In the genomic region with DNA sequence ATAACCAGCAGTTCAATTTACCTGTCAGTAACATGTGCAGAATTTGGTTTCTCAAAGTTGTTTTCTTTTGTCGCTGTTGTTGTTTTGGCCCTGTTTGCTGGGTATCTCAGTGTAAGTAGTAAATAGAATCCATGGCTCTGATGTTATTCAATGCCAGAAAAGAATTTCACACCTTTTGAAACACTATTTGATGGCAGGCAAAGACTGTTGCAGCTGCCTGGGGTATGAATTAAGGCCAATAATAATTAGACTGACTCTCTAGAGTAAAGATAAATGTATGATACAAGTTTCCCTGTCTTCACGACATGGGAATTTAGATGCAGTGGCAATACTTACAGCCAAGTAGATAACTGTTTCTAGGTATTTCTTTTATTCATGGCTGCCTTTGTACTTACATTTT, we compare ENCODE assay signal across 35 cellular contexts.
"Had no signal": no experiment of that assay in that cellular context is flagged by ENCODE, and none has a peak within 500 bp of the region (broad histone marks: within the 10 kb centered on the region; RNA-seq: fewer than 3 reads in every experiment).

No MANE protein-coding gene starts in this region.

- DNase-seq: activated B cell treated with CpG ODN at 0.5 μM for 24 hours; activated CD4-positive, alpha-beta memory T cell treated with anti-CD3 and anti-CD28 coated beads, Interleukin-2, amount 10 ng/mL, durations not matched to agents 7 days and 5 days; activated CD4-positive, alpha-beta T cell treated with anti-CD3 and anti-CD28 coated beads for 48 hours; activated CD4-positive, alpha-beta T cell treated with anti-CD3 and anti-CD28 coated beads, Interleukin-2, amount 10 ng/mL, durations not matched to agents 7 days and 5 days; activated CD4-positive, alpha-beta T cell treated with anti-CD3 and anti-CD28 coated beads, Interleukin-2, amount 50 U/mL, for 48 hours; activated CD4-positive, CD25-positive, alpha-beta regulatory T cell treated with anti-CD3 and anti-CD28 coated beads, Interleukin-2, amount 50 U/mL, for 72 hours; activated CD8-positive, alpha-beta memory T cell treated with anti-CD3 and anti-CD28 coated beads for 24 hours; activated CD8-positive, alpha-beta memory T cell treated with anti-CD3 and anti-CD28 coated beads, Interleukin-2, amount 10 ng/mL, durations not matched to agents 7 days and 5 days; activated CD8-positive, alpha-beta memory T cell treated with anti-CD3 and anti-CD28 coated beads, Interleukin-2, amount 50 U/mL, for 48 hours; activated CD8-positive, alpha-beta T cell treated with anti-CD3 and anti-CD28 coated beads, Interleukin-2, amount 10 ng/mL, durations not matched to agents 7 days and 5 days; activated effector memory CD4-positive, alpha-beta T cell treated with Interleukin-2 at 50 U/mL for 16 hours; activated gamma-delta T cell; activated naive CD4-positive, alpha-beta T cell treated with anti-CD3 and anti-CD28 coated beads, Interleukin-2, amount 10 ng/mL, durations not matched to agents 7 days and 5 days; activated naive CD4-positive, alpha-beta T cell treated with Interleukin-2 at 50 U/mL for 16 hours; activated naive CD8-positive, alpha-beta T cell treated with anti-CD3 and anti-CD28 coated beads, Interleukin-2, amount 10 ng/mL, durations not matched to agents 7 days and 5 days; activated naive CD8-positive, alpha-beta T cell treated with anti-CD3 and anti-CD28 coated beads, Interleukin-2, amount 50 U/mL, for 24 hours; activated T-cell treated with anti-CD3 and anti-CD28 coated beads, Interleukin-2, amount 50 U/mL, for 24 hours; activated T-cell treated with anti-CD3 and anti-CD28 coated beads, Interleukin-2, amount 50 U/mL, for 48 hours; amygdala; anterior cingulate cortex; caudate nucleus; cerebellar nuclear complex; T-helper 1 cell; T-helper 2 cell; T-helper 9 cell had no signal

- H3K9me3 ChIP-seq: ascending aorta had no signal

- H3K36me3 Mint-ChIP-seq: activated naive CD4-positive, alpha-beta T cell treated with anti-CD3 and anti-CD28 coated beads, Interleukin-2, amount 10 ng/mL, durations not matched to agents 7 days and 5 days; activated naive CD4-positive, alpha-beta T cell treated with anti-CD3 and anti-CD28 coated beads, Interleukin-2, amount 50 U/mL, for 24 hours; activated naive CD8-positive, alpha-beta T cell; activated naive CD8-positive, alpha-beta T cell treated with anti-CD3 and anti-CD28 coated beads, Interleukin-2, amount 10 ng/mL, durations not matched to agents 7 days and 5 days; brain had no signal

- H3K27me3 ChIP-seq: ascending aorta, cardiac muscle cell had no signal

- H3K27ac ChIP-seq: ascending aorta, cardiac muscle cell, VCaP had no signal

- H3K36me3 ChIP-seq: ascending aorta, cardiac muscle cell had no signal

- H3K27ac Mint-ChIP-seq: activated B cell treated with CpG ODN at 0.5 μM for 24 hours; activated CD4-positive, alpha-beta memory T cell treated with anti-CD3 and anti-CD28 coated beads, Interleukin-2, amount 10 ng/mL, durations not matched to agents 7 days and 5 days; activated CD4-positive, alpha-beta T cell treated with anti-CD3 and anti-CD28 coated beads, Interleukin-2, amount 10 ng/mL, durations not matched to agents 7 days and 5 days; activated CD8-positive, alpha-beta memory T cell treated with anti-CD3 and anti-CD28 coated beads, Interleukin-2, amount 10 ng/mL, durations not matched to agents 7 days and 5 days; activated CD8-positive, alpha-beta T cell treated with anti-CD3 and anti-CD28 coated beads, Interleukin-2, amount 10 ng/mL, durations not matched to agents 7 days and 5 days; activated naive CD4-positive, alpha-beta T cell treated with anti-CD3 and anti-CD28 coated beads, Interleukin-2, amount 10 ng/mL, durations not matched to agents 7 days and 5 days; activated naive CD4-positive, alpha-beta T cell treated with anti-CD3 and anti-CD28 coated beads, Interleukin-2, amount 50 U/mL, for 24 hours; activated naive CD8-positive, alpha-beta T cell; activated naive CD8-positive, alpha-beta T cell treated with anti-CD3 and anti-CD28 coated beads, Interleukin-2, amount 10 ng/mL, durations not matched to agents 7 days and 5 days; activated naive CD8-positive, alpha-beta T cell treated with anti-CD3 and anti-CD28 coated beads, Interleukin-2, amount 50 U/mL, for 24 hours; activated T-cell treated with anti-CD3 and anti-CD28 coated beads, Interleukin-2, amount 50 U/mL, for 24 hours; activated T-helper 2 cell treated with anti-CD3 and anti-CD28 coated beads, Interferon-gamma antibody, Interleukin-2, Interleukin-4, amounts not matched to agents 10 μg/mL and 5 μg/mL and 100 μg/mL, durations not matched to agents 14 hours and 24 hours and 36 hours; T-helper 1 cell treated with Interleukin-12 subunit alpha and Interleukin-12 subunit beta and Interleukin-4 antibody, amounts not matched to agents 30 μg/mL and 1 μg/mL, for 36 hours; T-helper 2 cell treated with Interferon-gamma antibody and Interleukin-4, amounts not matched to agents 5 μg/mL and 100 μg/mL, for 36 hours had no signal

- H3K4me1 Mint-ChIP-seq: activated naive CD4-positive, alpha-beta T cell treated with anti-CD3 and anti-CD28 coated beads, Interleukin-2, amount 10 ng/mL, durations not matched to agents 7 days and 5 days; activated naive CD4-positive, alpha-beta T cell treated with anti-CD3 and anti-CD28 coated beads, Interleukin-2, amount 50 U/mL, for 24 hours; central memory CD8-positive, alpha-beta T cell had no signal

- ATAC-seq: activated CD8-positive, alpha-beta memory T cell treated with anti-CD3 and anti-CD28 coated beads, Interleukin-2, amount 10 ng/mL, durations not matched to agents 7 days and 5 days; activated CD8-positive, alpha-beta T cell treated with anti-CD3 and anti-CD28 coated beads, Interleukin-2, amount 10 ng/mL, durations not matched to agents 7 days and 5 days; activated naive CD8-positive, alpha-beta T cell treated with anti-CD3 and anti-CD28 coated beads, Interleukin-2, amount 50 U/mL, for 24 hours had no signal

- H3K4me3 ChIP-seq: ascending aorta, cardiac muscle cell had no signal

- H3K4me3 Mint-ChIP-seq: activated B cell treated with CpG ODN at 0.5 μM for 24 hours; activated CD4-positive, alpha-beta memory T cell treated with anti-CD3 and anti-CD28 coated beads, Interleukin-2, amount 10 ng/mL, durations not matched to agents 7 days and 5 days; activated CD4-positive, alpha-beta T cell treated with anti-CD3 and anti-CD28 coated beads, Interleukin-2, amount 10 ng/mL, durations not matched to agents 7 days and 5 days; activated CD8-positive, alpha-beta memory T cell treated with anti-CD3 and anti-CD28 coated beads, Interleukin-2, amount 10 ng/mL, durations not matched to agents 7 days and 5 days; activated CD8-positive, alpha-beta T cell treated with anti-CD3 and anti-CD28 coated beads, Interleukin-2, amount 10 ng/mL, durations not matched to agents 7 days and 5 days; activated naive CD4-positive, alpha-beta T cell treated with anti-CD3 and anti-CD28 coated beads, Interleukin-2, amount 10 ng/mL, durations not matched to agents 7 days and 5 days; activated naive CD4-positive, alpha-beta T cell treated with anti-CD3 and anti-CD28 coated beads, Interleukin-2, amount 50 U/mL, for 24 hours; activated naive CD8-positive, alpha-beta T cell; activated naive CD8-positive, alpha-beta T cell treated with anti-CD3 and anti-CD28 coated beads, Interleukin-2, amount 10 ng/mL, durations not matched to agents 7 days and 5 days; activated naive CD8-positive, alpha-beta T cell treated with anti-CD3 and anti-CD28 coated beads, Interleukin-2, amount 50 U/mL, for 24 hours; activated T-cell treated with anti-CD3 and anti-CD28 coated beads, Interleukin-2, amount 50 U/mL, for 24 hours; brain; central memory CD8-positive, alpha-beta T cell; T-helper 1 cell treated with Interleukin-12 subunit alpha and Interleukin-12 subunit beta and Interleukin-4 antibody, amounts not matched to agents 30 μg/mL and 1 μg/mL, for 36 hours; T-helper 2 cell treated with Interferon-gamma antibody and Interleukin-4, amounts not matched to agents 5 μg/mL and 100 μg/mL, for 36 hours had no signal

- H3K9me3 Mint-ChIP-seq: activated CD4-positive, alpha-beta memory T cell treated with anti-CD3 and anti-CD28 coated beads, Interleukin-2, amount 10 ng/mL, durations not matched to agents 7 days and 5 days; activated naive CD4-positive, alpha-beta T cell treated with anti-CD3 and anti-CD28 coated beads, Interleukin-2, amount 10 ng/mL, durations not matched to agents 7 days and 5 days; activated naive CD4-positive, alpha-beta T cell treated with anti-CD3 and anti-CD28 coated beads, Interleukin-2, amount 50 U/mL, for 24 hours; activated naive CD8-positive, alpha-beta T cell treated with anti-CD3 and anti-CD28 coated beads, Interleukin-2, amount 10 ng/mL, durations not matched to agents 7 days and 5 days; activated naive CD8-positive, alpha-beta T cell treated with anti-CD3 and anti-CD28 coated beads, Interleukin-2, amount 50 U/mL, for 24 hours; activated T-cell treated with anti-CD3 and anti-CD28 coated beads, Interleukin-2, amount 50 U/mL, for 24 hours; brain; central memory CD8-positive, alpha-beta T cell had no signal

- H3K27me3 Mint-ChIP-seq: activated B cell treated with CpG ODN at 0.5 μM for 24 hours; activated CD4-positive, alpha-beta T cell treated with anti-CD3 and anti-CD28 coated beads, Interleukin-2, amount 10 ng/mL, durations not matched to agents 7 days and 5 days; activated naive CD8-positive, alpha-beta T cell; activated naive CD8-positive, alpha-beta T cell treated with anti-CD3 and anti-CD28 coated beads, Interleukin-2, amount 50 U/mL, for 24 hours had no signal

- H3K4me1 ChIP-seq: ascending aorta had no signal
